Comparison of ENCODE assay signal across 16 cellular contexts in genomic region chr13:111859361-111860105, GRCh38.
DNase-seq lines count a peak whose midpoint lies in the region; ATAC-seq and TF ChIP-seq lines count a peak whose summit lies in the region.
"Had no signal": no experiment of that assay in that cellular context is flagged by ENCODE, and none has a peak within 500 bp of the region (broad histone marks: within the 10 kb centered on the region; RNA-seq: fewer than 3 reads in every experiment).

No MANE protein-coding gene starts in this region.

- TF ChIP-seq CTCF in GM23338 (conservative IDR thresholded peaks at IDR 0.05; ENCODE audit: low read depth in 2 of 2) (no peak), brain (conservative IDR thresholded peaks at IDR 0.05) (no peak), right atrium auricular region (IDR thresholded peaks at IDR 0.05) (no peak)

- H2AFZ ChIP-seq in GM23338, result peak overlapping the region; percentile 43; the same call in 1 of the 2 replicates

- no peaks in the 10 kb centered on the region for H3K79me2 ChIP-seq in GM23338 (replicated peaks; ENCODE audit: insufficient read depth)

- H3K9me3 Mint-ChIP-seq in GM23338 (peaks cover 6% of the 10 kb centered on the region; the same call in 2 of the 3 replicates), brain (peaks cover 0 to 17% (median 11%) of the 10 kb centered on the region in 5 experiments)

- no peaks in the 10 kb centered on the region for H3K9me2 ChIP-seq in GM23338 (ENCODE audit: insufficient read depth)

- H3K27me3 Mint-ChIP-seq in GM23338 (ENCODE audit: insufficient read depth, low read depth, poor library complexity), result peaks cover 12% of the 10 kb centered on the region
- H3K27me3 Mint-ChIP-seq in brain, result peaks cover 3% of the 10 kb centered on the region

- H3K36me3 ChIP-seq in GM23338 (ENCODE audit: insufficient read depth), result no peaks in the 10 kb centered on the region
- no peaks in the 10 kb centered on the region for H3K36me3 ChIP-seq in right atrium auricular region
- H3K36me3 ChIP-seq: BLaER1 treated with 17β-estradiol and CSF1 and Interleukin-3, amounts not matched to agents 10 nM and 100 nM had no signal

- H3K27me3 ChIP-seq in GM23338 (ENCODE audit: insufficient read depth) (no peaks in the 10 kb centered on the region), right atrium auricular region (no peaks in the 10 kb centered on the region)
- H3K27me3 ChIP-seq: BLaER1 treated with 17β-estradiol and CSF1 and Interleukin-3, amounts not matched to agents 10 nM and 100 nM had no signal

- no peaks in the 10 kb centered on the region for H3F3A ChIP-seq in GM23338 (replicated peaks; ENCODE audit: low read depth)

- H3K4me1 ChIP-seq in GM23338 (ENCODE audit: insufficient read depth) (peaks cover 6% of the 10 kb centered on the region; the same call in 1 of the 2 replicates), right atrium auricular region (no peaks in the 10 kb centered on the region)

- no peak overlapping the region for H3K4me3 ChIP-seq in GM23338
- no peak overlapping the region for H3K4me3 ChIP-seq in right atrium auricular region
- H3K4me3 ChIP-seq: BLaER1 treated with 17β-estradiol and CSF1 and Interleukin-3, amounts not matched to agents 10 nM and 100 nM had no signal

- H3K27ac Mint-ChIP-seq in GM23338 (no peak overlapping the region), brain (peak overlapping the region; percentile 8 to 98 (median 40))

- no peaks in the 10 kb centered on the region for H3K9me3 ChIP-seq in right atrium auricular region

- H3K4me1 Mint-ChIP-seq in GM23338 (peaks cover 14% of the 10 kb centered on the region), brain (peaks cover 43% of the 10 kb centered on the region)
- H3K4me1 Mint-ChIP-seq: CD8-positive, alpha-beta memory T cell had no signal

- no peak overlapping the region for H3K4me2 ChIP-seq in GM23338

- no peak overlapping the region for H3K4me3 Mint-ChIP-seq in GM23338
- H3K4me3 Mint-ChIP-seq in brain, result no peak overlapping the region
- H3K4me3 Mint-ChIP-seq: CD8-positive, alpha-beta memory T cell had no signal

- DNase-seq in NCI-H345 (lab: John Stamatoyannopoulos, UW) (peak; percentile 34), NCI-H345 treated with DMSO at 0.1 percent for 48 hours (lab: John Stamatoyannopoulos, UW; ENCODE audit: unreplicated experiment) (no peak), GM23338 (ENCODE audit: low spot score) (no peak), right atrium auricular region (ENCODE audit: low spot score) (peak; percentile 52), GF-D8 (lab: John Stamatoyannopoulos, UW) (no peak)
- DNase-seq in stimulated activated CD4-positive, alpha-beta T cell treated with anti-CD3 and anti-CD28 coated beads, Interleukin-2, amount 100 ng/mL, for 24 hours, result no peak
- DNase-seq: CD8-positive, alpha-beta memory T cell; DND-41; GDM1; KG1; NCI-H1694 treated with DMSO at 0.1 percent for 48 hours; NCI-H2171 treated with DMSO at 0.1 percent for 48 hours had no signal

- ATAC-seq in GM23338, result peak; percentile 22; the same call in 1 of the 3 replicates
- ATAC-seq in activated CD4-positive, CD25-positive, alpha-beta regulatory T cell treated with anti-CD3 and anti-CD28 coated beads, Interleukin-2, amount 50 U/mL, for 24 hours, result no peak
- ATAC-seq: HepG2 had no signal

- H3K27ac ChIP-seq in GM23338 (ENCODE audit: low read depth), result no peak overlapping the region
- no peak overlapping the region for H3K27ac ChIP-seq in right atrium auricular region
- H3K27ac ChIP-seq: BLaER1 treated with 17β-estradiol and CSF1 and Interleukin-3, amounts not matched to agents 10 nM and 100 nM had no signal

- no peaks in the 10 kb centered on the region for H4K20me1 ChIP-seq in GM23338 (replicated peaks; ENCODE audit: insufficient read depth)
- H4K20me1 ChIP-seq: BLaER1 treated with 17β-estradiol and CSF1 and Interleukin-3, amounts not matched to agents 10 nM and 100 nM had no signal

- H3K36me3 Mint-ChIP-seq in GM23338 (ENCODE audit: low read depth), result no peaks in the 10 kb centered on the region; the same call in 2 of the 3 replicates
- H3K36me3 Mint-ChIP-seq in brain, result no peaks in the 10 kb centered on the region
- H3K36me3 Mint-ChIP-seq: CD8-positive, alpha-beta memory T cell had no signal

TF ChIP-seq in GM23338, 12 proteins besides CTCF, POLR2A, EP300 and RAD21:
- TF ChIP-seq EZH2phosphoT487 (IDR thresholded peaks at IDR 0.05; ENCODE audit: unreplicated experiment) (no peak), JUNB (IDR thresholded peaks at IDR 0.05; ENCODE audit: unreplicated experiment) (no peak), CREB1 (CRISPR knock-in tag; IDR thresholded peaks at IDR 0.05; ENCODE audit: low read depth) (no peak), STAT1 (IDR thresholded peaks at IDR 0.05; ENCODE audit: unreplicated experiment) (no peak), NANOG (IDR thresholded peaks at IDR 0.05; ENCODE audit: borderline replicate concordance) (no peak)
TF ChIP-seq in GM23338: peak in this region for 0.

Comparison
In these comparisons a context has a peak if more than half of its experiments do, and no peak if none do; other contexts are left out.
1. DNase-seq: peak in NCI-H345 (single experiment) and right atrium auricular region (single experiment); none in NCI-H345 treated with DMSO at 0.1 percent for 48 hours (single experiment), GM23338 (single experiment), GF-D8 (single experiment) and stimulated activated CD4-positive, alpha-beta T cell treated with anti-CD3 and anti-CD28 coated beads, Interleukin-2, amount 100 ng/mL, for 24 hours (0 of 2).